ENCODE assay signal across 25 cellular contexts in genomic region chr3:169259134-169259533, GRCh38.
"Had no signal": no experiment of that assay in that cellular context is flagged by ENCODE, and none has a peak within 500 bp of the region (broad histone marks: within the 10 kb centered on the region; RNA-seq: fewer than 3 reads in every experiment).

No MANE protein-coding gene starts in this region.

- H3K27ac ChIP-seq: neural progenitor cell, ovary, parathyroid adenoma, psoas muscle, right lobe of liver, sigmoid colon, stomach, thoracic aorta, thyroid gland, tibial nerve, upper lobe of left lung, vagina had no signal

- H3K9me3 ChIP-seq: ovary, psoas muscle, right lobe of liver, sigmoid colon, stomach, thoracic aorta, thyroid gland, tibial nerve, upper lobe of left lung, vagina had no signal

- H3K36me3 ChIP-seq: neural progenitor cell, ovary, right lobe of liver, sigmoid colon, stomach, thoracic aorta, thyroid gland, tibial nerve, upper lobe of left lung, vagina had no signal

- ATAC-seq: natural killer cell; psoas muscle; right lobe of liver; stimulated activated effector memory CD8-positive, alpha-beta T cell treated with anti-CD3 and anti-CD28 coated beads, Interleukin-12 subunit alpha, Interleukin-12 subunit beta, amount 100 ng/mL, for 72 hours; stimulated activated naive B cell treated with anti-CD40 and anti-IgM and Interleukin-4, amounts not matched to agents 10 μg/mL and 1 μg/mL and 100 μg/mL, for 72 hours had no signal

- DNase-seq: natural killer cell; occipital lobe; ovary; posterior cingulate gyrus; psoas muscle; right cardiac atrium; right lobe of liver; sigmoid colon; small intestine; stimulated activated CD4-positive, alpha-beta T cell treated with anti-CD3 and anti-CD28 coated beads, Interleukin-15, amount 100 ng/mL, for 24 hours; stimulated activated CD4-positive, alpha-beta T cell treated with anti-CD3 and anti-CD28 coated beads, Interleukin-2, amount 100 ng/mL, for 24 hours; stimulated activated CD4-positive, alpha-beta T cell treated with anti-CD3 and anti-CD28 coated beads, Interleukin-2, amount 100 ng/mL, for 48 hours; stimulated activated CD4-positive, alpha-beta T cell treated with anti-CD3 and anti-CD28 coated beads, Interleukin-4, amount 100 ng/mL, for 24 hours; stimulated activated naive B cell treated with anti-CD40 and anti-IgM and Interleukin-4, amounts not matched to agents 10 μg/mL and 1 μg/mL and 100 μg/mL, for 72 hours; stimulated activated naive CD4-positive, alpha-beta T cell treated with Interleukin-2 at 50 U/mL for 16 hours; stomach; thyroid gland; trophoblast cell; upper lobe of left lung had no signal

- H3K27me3 ChIP-seq: neural progenitor cell, ovary, right lobe of liver, sigmoid colon, stomach, thyroid gland, tibial nerve, upper lobe of left lung, vagina had no signal

- H3K4me1 ChIP-seq: parathyroid adenoma, psoas muscle, right lobe of liver, sigmoid colon, thyroid gland, vagina had no signal

- H3K4me3 ChIP-seq: neural progenitor cell, ovary, psoas muscle, right lobe of liver, sigmoid colon, stomach, thoracic aorta, thyroid gland, tibial nerve, upper lobe of left lung, vagina had no signal
